Comparison of ENCODE assay signal across 28 cellular contexts in genomic region chrX:135449637-135450550, GRCh38. TPM values are rescaled to one million over a fixed set of nuclear protein-coding genes. Genes with fewer than 3 reads are reported as not detected.
"Had no signal": no experiment of that assay in that cellular context is flagged by ENCODE, and none has a peak within 500 bp of the region (broad histone marks: within the 10 kb centered on the region; RNA-seq: fewer than 3 reads in every experiment).

No MANE protein-coding gene starts in this region.

- H3K4me3 ChIP-seq: ascending aorta, breast epithelium, coronary artery, esophagus squamous epithelium, gastroesophageal sphincter, heart right ventricle had no signal

- FAIRE-seq: TTC549 had no signal

- DNase-seq: activated CD4-positive, alpha-beta T cell treated with anti-CD3 and anti-CD28 coated beads for 1 hour; activated CD4-positive, alpha-beta T cell treated with anti-CD3 and anti-CD28 coated beads for 4 hours; activated CD4-positive, alpha-beta T cell treated with anti-CD3 and anti-CD28 coated beads, Interleukin-2, amount 10 ng/mL, durations not matched to agents 7 days and 5 days; activated CD4-positive, alpha-beta T cell treated with anti-CD3 and anti-CD28 coated beads, Interleukin-2, amount 50 U/mL, for 4 hours; activated CD8-positive, alpha-beta memory T cell treated with anti-CD3 and anti-CD28 coated beads for 24 hours; activated CD8-positive, alpha-beta T cell treated with anti-CD3 and anti-CD28 coated beads for 36 hours; activated effector memory CD4-positive, alpha-beta T cell treated with Interleukin-2 at 50 U/mL for 16 hours; activated gamma-delta T cell treated with Interleukin-2 at 50 U/mL for 16 hours; activated naive CD4-positive, alpha-beta T cell treated with anti-CD3 and anti-CD28 coated beads, Interleukin-2, amount 50 U/mL, for 16 hours; activated naive CD4-positive, alpha-beta T cell treated with Interleukin-2 at 50 U/mL for 16 hours; activated T-cell treated with anti-CD3 and anti-CD28 coated beads, Interleukin-2, amount 50 U/mL, for 4 hours; amygdala; dermis blood vessel endothelial cell; effector CD4-positive, alpha-beta T cell; effector memory CD8-positive, alpha-beta T cell; esophagus squamous epithelium; foreskin melanocyte; heart right ventricle; T-helper 2 cell had no signal

- H3K27ac ChIP-seq: ascending aorta, breast epithelium, coronary artery, esophagus squamous epithelium, gastroesophageal sphincter, heart right ventricle, VCaP had no signal

- H3K9me3 ChIP-seq: ascending aorta, breast epithelium, esophagus squamous epithelium, gastroesophageal sphincter, heart right ventricle had no signal

- H3K4me1 ChIP-seq: ascending aorta, breast epithelium, esophagus squamous epithelium, gastroesophageal sphincter had no signal

- H3K27me3 ChIP-seq: ascending aorta, esophagus squamous epithelium, gastroesophageal sphincter had no signal

- ATAC-seq: activated CD8-positive, alpha-beta T cell treated with anti-CD3 and anti-CD28 coated beads for 36 hours; activated T-cell treated with anti-CD3 and anti-CD28 coated beads, Interleukin-2, amount 50 U/mL, for 4 hours; activated T-helper 17 cell treated with anti-CD3 and anti-CD28 coated beads, Interleukin-2, amount 50 U/mL, for 72 hours; effector memory CD8-positive, alpha-beta T cell; gastroesophageal sphincter; heart right ventricle; WTC11 had no signal

- H3K36me3 ChIP-seq: ascending aorta, breast epithelium, esophagus squamous epithelium, gastroesophageal sphincter, heart right ventricle had no signal

RNA-seq across cellular contexts. Expression of gene SMIM10L2A, which starts 28.1 kb away (rescaled TPM):
- total RNA-seq: fibroblast of villous mesenchyme had no signal
